In the genomic region with DNA sequence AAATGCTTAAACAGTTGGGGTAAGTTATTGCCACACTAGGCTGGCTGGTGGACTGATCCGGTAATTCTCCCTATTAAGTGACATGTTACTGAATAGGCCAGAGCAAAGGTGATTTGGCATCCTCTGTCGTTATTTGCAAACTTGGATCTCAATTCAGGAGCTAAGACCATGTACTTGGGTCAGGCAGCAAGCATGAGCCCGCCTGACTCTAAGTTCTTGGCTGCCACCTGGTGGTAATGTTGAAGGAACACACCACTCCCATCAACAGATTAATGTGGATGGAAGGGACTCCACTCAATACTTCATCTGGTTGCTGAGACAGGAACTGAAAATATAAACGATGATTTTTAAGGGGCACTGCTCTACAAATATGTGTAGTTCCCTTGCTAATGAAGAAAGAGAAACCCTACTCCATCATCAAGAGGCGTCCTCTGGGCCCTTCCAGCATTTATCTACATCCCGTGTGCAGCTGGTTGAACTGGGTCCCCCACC, we compare ENCODE assay signal across 8 cellular contexts.
DNase-seq lines count a peak whose midpoint lies in the region; ATAC-seq lines count a peak whose summit lies in the region.

No MANE protein-coding gene starts in this region.

- H3K4me2 ChIP-seq in mesenchymal stem cell (ENCODE audit: low read length, poor library complexity, severe bottlenecking) = no peak overlapping the region

- H2AFZ ChIP-seq in mesenchymal stem cell (ENCODE audit: low read depth, low read length) = peak overlapping the region; percentile 42

- H3K27ac Mint-ChIP-seq in activated CD4-positive, alpha-beta memory T cell treated with anti-CD3 and anti-CD28 coated beads, Interleukin-2, amount 10 ng/mL, durations not matched to agents 7 days and 5 days = no peak overlapping the region

- no peak overlapping the region for H3K23ac ChIP-seq in mesenchymal stem cell (ENCODE audit: low read length in 2 of 2)

- H2AK5ac ChIP-seq in mesenchymal stem cell (ENCODE audit: low read length, severe bottlenecking) = no peak overlapping the region

- no peaks in the 10 kb centered on the region for H3K79me1 ChIP-seq in mesenchymal stem cell (replicated peaks; ENCODE audit: low read length, poor library complexity, severe bottlenecking)

- peaks cover 11% of the 10 kb centered on the region for H3K27me3 Mint-ChIP-seq in activated CD4-positive, alpha-beta memory T cell treated with anti-CD3 and anti-CD28 coated beads, Interleukin-2, amount 10 ng/mL, durations not matched to agents 7 days and 5 days

- no peak overlapping the region for H3K18ac ChIP-seq in mesenchymal stem cell (ENCODE audit: low read depth in 1 of 2, low read length in 2 of 2)

- no peak overlapping the region for H4K8ac ChIP-seq in mesenchymal stem cell (ENCODE audit: low read length)

- H3K4ac ChIP-seq in mesenchymal stem cell (ENCODE audit: low read depth in 1 of 2, low read length in 2 of 2) = no peak overlapping the region

- no peak overlapping the region for H2BK5ac ChIP-seq in mesenchymal stem cell (ENCODE audit: low read depth, low read length, poor library complexity, severe bottlenecking)

- ATAC-seq in GM19395 (IDR thresholded peaks at IDR 0.05; ENCODE audit: unreplicated experiment) = peak; percentile 91
- ATAC-seq in HG03565 (IDR thresholded peaks at IDR 0.05; ENCODE audit: unreplicated experiment) = peak; percentile 83

- no peak overlapping the region for H2BK12ac ChIP-seq in mesenchymal stem cell (ENCODE audit: low read length in 2 of 2)

- no peaks in the 10 kb centered on the region for H3K9me3 ChIP-seq in effector memory CD4-positive, alpha-beta T cell (ENCODE audit: control insufficient read depth, low read length)
- H3K9me3 ChIP-seq in mesenchymal stem cell (ENCODE audit: control insufficient read depth, low read length) = no peaks in the 10 kb centered on the region

- H2BK120ac ChIP-seq in mesenchymal stem cell (ENCODE audit: low read depth, low read length) = no peak overlapping the region

- 27% methylated on average over 6 of the region's 6 CpGs for WGBS in mesenchymal stem cell

- no peaks in the 10 kb centered on the region for H3K36me3 ChIP-seq in effector memory CD4-positive, alpha-beta T cell (ENCODE audit: control insufficient read depth, insufficient read depth, low read length)
- no peaks in the 10 kb centered on the region for H3K36me3 ChIP-seq in mesenchymal stem cell (ENCODE audit: control insufficient read depth in 1 of 2, insufficient read depth in 2 of 2, low read depth in 1 of 2, low read length in 2 of 2)

- no peak overlapping the region for H3K9ac ChIP-seq in mesenchymal stem cell (ENCODE audit: low read length)

- no peak overlapping the region for H3K14ac ChIP-seq in mesenchymal stem cell (ENCODE audit: low read length in 2 of 2)

- CTCF ChIA-PET in activated CD4-positive, alpha-beta memory T cell treated with anti-CD3 and anti-CD28 coated beads, Interleukin-2, amount 10 ng/mL, durations not matched to agents 7 days and 5 days (lab: Charles Lee) = interaction anchor here (0.6 to 2.7 kb wide), 14 partner anchors 11 to 788 kb away, joined by 3 to 28 read pairs (median 4); no protein-coding TSS in a partner anchor

- peak; percentile 78 for DNase-seq in CD1c-positive myeloid dendritic cell (ENCODE audit: extremely low spot score)
- DNase-seq in NCI-H82 treated with DMSO at 0.1 percent for 48 hours (lab: John Stamatoyannopoulos, UW; ENCODE audit: unreplicated experiment) = peak; percentile 61
- peak; percentile 58 for DNase-seq in activated CD4-positive, alpha-beta memory T cell treated with anti-CD3 and anti-CD28 coated beads, Interleukin-2, amount 10 ng/mL, durations not matched to agents 7 days and 5 days
- DNase-seq in effector memory CD4-positive, alpha-beta T cell = peak; percentile 29 to 48 (median 34)
- peak; percentile 77 for DNase-seq in mesenchymal stem cell
- DNase-seq in stimulated activated CD8-positive, alpha-beta memory T cell treated with anti-CD3 and anti-CD28 coated beads, Interleukin-4, amount 100 ng/mL, for 48 hours = peak; percentile 64

- no peak overlapping the region for H3K27ac ChIP-seq in effector memory CD4-positive, alpha-beta T cell (ENCODE audit: insufficient read depth, low read length, poor library complexity, severe bottlenecking)
- H3K27ac ChIP-seq in mesenchymal stem cell (ENCODE audit: low read length, poor library complexity, severe bottlenecking) = no peak overlapping the region

- H3K4me3 ChIP-seq in effector memory CD4-positive, alpha-beta T cell (ENCODE audit: insufficient read depth, low read depth, low read length, poor library complexity, severe bottlenecking) = no peak overlapping the region
- no peak overlapping the region for H3K4me3 ChIP-seq in mesenchymal stem cell (ENCODE audit: insufficient read depth in 1 of 2, low read depth in 1 of 2, low read length in 2 of 2)

- no peak overlapping the region for H4K91ac ChIP-seq in mesenchymal stem cell (ENCODE audit: low read length)

- H3K27me3 ChIP-seq in effector memory CD4-positive, alpha-beta T cell (replicated peaks; ENCODE audit: control insufficient read depth, insufficient read depth, low read length, poor library complexity, severe bottlenecking) = peaks cover 4% of the 10 kb centered on the region
- H3K27me3 ChIP-seq in mesenchymal stem cell (ENCODE audit: control insufficient read depth in 1 of 2, insufficient read depth in 1 of 2, low read length in 2 of 2) = peaks cover 0 to 8% of the 10 kb centered on the region in 2 experiments

- no peaks in the 10 kb centered on the region for H3K4me1 ChIP-seq in effector memory CD4-positive, alpha-beta T cell (ENCODE audit: control insufficient read depth, insufficient read depth, low read length, poor library complexity, severe bottlenecking)
- H3K4me1 ChIP-seq in mesenchymal stem cell (ENCODE audit: control insufficient read depth, insufficient read depth, low read depth, low read length) = no peaks in the 10 kb centered on the region

- no peaks in the 10 kb centered on the region for H3K9me3 Mint-ChIP-seq in activated CD4-positive, alpha-beta memory T cell treated with anti-CD3 and anti-CD28 coated beads, Interleukin-2, amount 10 ng/mL, durations not matched to agents 7 days and 5 days

- peaks cover 8% of the 10 kb centered on the region for H3K4me1 Mint-ChIP-seq in activated CD4-positive, alpha-beta memory T cell treated with anti-CD3 and anti-CD28 coated beads, Interleukin-2, amount 10 ng/mL, durations not matched to agents 7 days and 5 days

- no peaks in the 10 kb centered on the region for H3K36me3 Mint-ChIP-seq in activated CD4-positive, alpha-beta memory T cell treated with anti-CD3 and anti-CD28 coated beads, Interleukin-2, amount 10 ng/mL, durations not matched to agents 7 days and 5 days (ENCODE audit: low read depth)

- POLR2A ChIA-PET in activated CD4-positive, alpha-beta memory T cell treated with anti-CD3 and anti-CD28 coated beads, Interleukin-2, amount 10 ng/mL, durations not matched to agents 7 days and 5 days (lab: Charles Lee) = interaction anchor here (1.5 kb wide), 1 partner anchor 194 kb away, joined by 8 read pairs; no protein-coding TSS in a partner anchor

- no peak overlapping the region for H3K4me3 Mint-ChIP-seq in activated CD4-positive, alpha-beta memory T cell treated with anti-CD3 and anti-CD28 coated beads, Interleukin-2, amount 10 ng/mL, durations not matched to agents 7 days and 5 days

- H2BK15ac ChIP-seq in mesenchymal stem cell (ENCODE audit: low read depth, poor library complexity, severe bottlenecking) = no peak overlapping the region
